Comparison of ENCODE assay signal across 9 cellular contexts in the genomic region with DNA sequence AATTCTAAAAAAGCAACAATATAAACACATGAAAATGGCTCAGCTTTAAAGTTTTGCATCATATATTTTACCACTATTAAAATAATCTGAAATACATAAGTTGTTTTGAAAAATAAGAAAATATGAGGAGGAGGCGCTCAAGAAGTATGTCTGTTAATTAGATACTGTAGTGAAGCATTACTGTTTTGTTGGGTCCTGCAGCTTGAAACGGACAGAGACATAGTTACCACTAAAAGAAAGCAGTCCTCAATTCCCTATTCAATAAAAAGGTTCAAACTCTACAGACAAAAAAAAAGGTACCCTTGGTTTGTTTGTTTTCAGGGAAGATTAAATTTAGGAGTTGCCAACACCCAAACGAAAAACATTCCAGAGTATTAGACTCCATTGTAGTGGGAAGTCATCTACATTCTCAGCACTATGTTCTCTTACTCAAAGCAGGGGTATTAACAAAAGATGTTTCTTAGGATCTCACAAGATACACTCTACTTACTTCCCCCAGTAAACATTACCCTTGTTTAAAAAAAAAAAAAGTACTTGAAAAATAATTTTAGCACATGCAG. TPM values are rescaled to one million over a fixed set of nuclear protein-coding genes. Genes with fewer than 3 reads are reported as not detected.
DNase-seq lines count a peak whose midpoint lies in the region; ATAC-seq and TF ChIP-seq lines count a peak whose summit lies in the region.
"Had no signal": no experiment of that assay in that cellular context is flagged by ENCODE, and none has a peak within 500 bp of the region (broad histone marks: within the 10 kb centered on the region; RNA-seq: fewer than 3 reads in every experiment).

No MANE protein-coding gene starts in this region.

- ATAC-seq in HG03442 (IDR thresholded peaks at IDR 0.05; ENCODE audit: unreplicated experiment) (no peak), HG03565 (IDR thresholded peaks at IDR 0.05; ENCODE audit: unreplicated experiment) (no peak)

- CTCF ChIA-PET in CD4-positive, alpha-beta memory T cell (lab: Charles Lee; ENCODE audit: partially characterized antibody), result no interaction called here

- no peak overlapping the region for H2AFZ ChIP-seq in KMS-11 (ENCODE audit: low read depth)

- no peak overlapping the region for H3K27ac ChIP-seq in CD4-positive, alpha-beta memory T cell (ENCODE audit: low read depth, low read length)
- peak overlapping the region; percentile 71; the same call in 1 of the 2 replicates for H3K27ac ChIP-seq in KMS-11
- H3K27ac ChIP-seq in ectodermal cell (ENCODE audit: insufficient read depth, low read depth, low read length, poor library complexity, severe bottlenecking), result no peak overlapping the region

- H3K9me3 ChIP-seq in CD4-positive, alpha-beta memory T cell (ENCODE audit: control insufficient read depth in 1 of 2, low read length in 2 of 2), result no peaks in the 10 kb centered on the region
- H3K9me3 ChIP-seq in ectodermal cell (ENCODE audit: control insufficient read depth, low read length), result no peaks in the 10 kb centered on the region

- POLR2A ChIA-PET in CD4-positive, alpha-beta memory T cell (lab: Charles Lee; ENCODE audit: partially characterized antibody), result no interaction called here

- WGBS in ectodermal cell, 2 experiments, result 0 to 20% methylated on average over 1 to 2 of the region's 3 CpGs

- no peaks in the 10 kb centered on the region for H3K36me3 Mint-ChIP-seq in CD4-positive, alpha-beta memory T cell
- no peaks in the 10 kb centered on the region for H3K36me3 Mint-ChIP-seq in nephron (ENCODE audit: low read depth)

- no peak overlapping the region for H3K27ac Mint-ChIP-seq in CD4-positive, alpha-beta memory T cell
- H3K27ac Mint-ChIP-seq in nephron, result peak overlapping the region; percentile 67 to 87 (median 75)
- H3K27ac Mint-ChIP-seq: dendritic cell treated with granulocyte-macrophage colony-stimulating factor and Interleukin-4, amounts not matched to agents 40 ng/mL and 50 ng/mL, for 4 days had no signal

- H3K4me2 ChIP-seq in KMS-11, result peak overlapping the region; percentile 86

- H3K27me3 ChIP-seq in CD4-positive, alpha-beta memory T cell (ENCODE audit: insufficient read depth, low read length), result peaks cover 11% of the 10 kb centered on the region
- H3K27me3 ChIP-seq in KMS-11 (ENCODE audit: insufficient read depth, low read depth) (no peaks in the 10 kb centered on the region), ectodermal cell (ENCODE audit: control insufficient read depth, insufficient read depth, low read length, poor library complexity, severe bottlenecking) (no peaks in the 10 kb centered on the region)

- intact Hi-C loops in CD4-positive, alpha-beta memory T cell (cut with micrococcal nuclease), result no loop called here

- H4K20me1 ChIP-seq in KMS-11 (ENCODE audit: insufficient read depth), result peaks cover 26% of the 10 kb centered on the region

- H3K9ac ChIP-seq in KMS-11, result peak overlapping the region; percentile 76; the same call in 1 of the 2 replicates

- peaks cover 23 to 30% of the 10 kb centered on the region in 2 donors for H3K27me3 Mint-ChIP-seq in CD4-positive, alpha-beta memory T cell
- peaks cover 14% of the 10 kb centered on the region for H3K27me3 Mint-ChIP-seq in nephron (ENCODE audit: low read depth)

- H3K9me3 Mint-ChIP-seq in CD4-positive, alpha-beta memory T cell, result peaks cover 0 to 5% (median 0%) of the 10 kb centered on the region in 8 donors
- no peaks in the 10 kb centered on the region for H3K9me3 Mint-ChIP-seq in nephron
- H3K9me3 Mint-ChIP-seq: dendritic cell treated with granulocyte-macrophage colony-stimulating factor and Interleukin-4, amounts not matched to agents 40 ng/mL and 50 ng/mL, for 4 days had no signal

- TF ChIP-seq CTCF in KMS-11 (conservative IDR thresholded peaks at IDR 0.05; ENCODE audit: low read depth, low read length), result no peak
- no peak for TF ChIP-seq CTCF in nephron (IDR thresholded peaks at IDR 0.05; ENCODE audit: unreplicated experiment in 3 of 3)

- H3K79me2 ChIP-seq in KMS-11 (ENCODE audit: insufficient read depth, low read depth), result peaks cover 73% of the 10 kb centered on the region

- H3K4me1 Mint-ChIP-seq in CD4-positive, alpha-beta memory T cell, result peaks cover 11 to 20% (median 14%) of the 10 kb centered on the region in 4 donors
- peaks cover 35% of the 10 kb centered on the region for H3K4me1 Mint-ChIP-seq in nephron

- no peaks in the 10 kb centered on the region for H3K36me3 ChIP-seq in CD4-positive, alpha-beta memory T cell (ENCODE audit: insufficient read depth, low read length)
- H3K36me3 ChIP-seq in KMS-11 (ENCODE audit: insufficient read depth) (no peaks in the 10 kb centered on the region), ectodermal cell (ENCODE audit: control insufficient read depth, insufficient read depth, low read length) (no peaks in the 10 kb centered on the region)

- peak overlapping the region in 6 of 8 donors; percentile 52 to 57 (median 54) for H3K4me3 Mint-ChIP-seq in CD4-positive, alpha-beta memory T cell
- H3K4me3 Mint-ChIP-seq in nephron, result peak overlapping the region; percentile 88 to 92 (median 91)
- H3K4me3 Mint-ChIP-seq: dendritic cell treated with granulocyte-macrophage colony-stimulating factor and Interleukin-4, amounts not matched to agents 40 ng/mL and 50 ng/mL, for 4 days had no signal

- DNase-seq in CD4-positive, alpha-beta memory T cell, result no peak
- no peak for DNase-seq in HuH-7.5 (ENCODE audit: low spot score)
- DNase-seq in DMS53 (lab: John Stamatoyannopoulos, UW), result no peak

- H3K4me1 ChIP-seq in CD4-positive, alpha-beta memory T cell (ENCODE audit: insufficient read depth, low read length), result peaks cover 11% of the 10 kb centered on the region
- H3K4me1 ChIP-seq in KMS-11 (ENCODE audit: low read depth, poor library complexity, severe bottlenecking), result peaks cover 61% of the 10 kb centered on the region
- peaks cover 14% of the 10 kb centered on the region for H3K4me1 ChIP-seq in ectodermal cell (ENCODE audit: control insufficient read depth, insufficient read depth, low read length)

- no peak overlapping the region for H3K4me3 ChIP-seq in CD4-positive, alpha-beta memory T cell (ENCODE audit: low read length in 2 of 2)
- H3K4me3 ChIP-seq in KMS-11 (IDR thresholded peaks at IDR 0.05; ENCODE audit: insufficient read depth, low read depth, low read length) (no peak overlapping the region), ectodermal cell (ENCODE audit: insufficient read depth, low read depth, low read length) (peak overlapping the region; percentile 92)

RNA-seq across cellular contexts. Expression of a gene that starts 3.0 kb away (rescaled TPM):
- 1 to 10 TPM; 2.8 to 4.7 TPM for total RNA-seq in CD4-positive, alpha-beta memory T cell
- 1 to 10 TPM in 1 of 2 donors, under 1 TPM in 1; 0.87 to 1.5 TPM for polyA plus RNA-seq in CD4-positive, alpha-beta memory T cell
- 91.9 TPM for polyA plus RNA-seq in ectodermal cell (2013, experiment 1 of 4)
- 85.4 TPM for polyA plus RNA-seq in ectodermal cell (2013, experiment 2 of 4)
- polyA plus RNA-seq in ectodermal cell (2013, experiment 3 of 4), result 58.5 TPM
- 67.7 TPM for polyA plus RNA-seq in ectodermal cell (2013, experiment 4 of 4)

Comparison
In these comparisons a context has a peak if more than half of its experiments do, and no peak if none do; other contexts are left out.
1. H3K27ac Mint-ChIP-seq: peak in nephron (3 of 3); none in CD4-positive, alpha-beta memory T cell (0 of 7).